ENCODE assay signal across 8 cellular contexts in the genomic region with DNA sequence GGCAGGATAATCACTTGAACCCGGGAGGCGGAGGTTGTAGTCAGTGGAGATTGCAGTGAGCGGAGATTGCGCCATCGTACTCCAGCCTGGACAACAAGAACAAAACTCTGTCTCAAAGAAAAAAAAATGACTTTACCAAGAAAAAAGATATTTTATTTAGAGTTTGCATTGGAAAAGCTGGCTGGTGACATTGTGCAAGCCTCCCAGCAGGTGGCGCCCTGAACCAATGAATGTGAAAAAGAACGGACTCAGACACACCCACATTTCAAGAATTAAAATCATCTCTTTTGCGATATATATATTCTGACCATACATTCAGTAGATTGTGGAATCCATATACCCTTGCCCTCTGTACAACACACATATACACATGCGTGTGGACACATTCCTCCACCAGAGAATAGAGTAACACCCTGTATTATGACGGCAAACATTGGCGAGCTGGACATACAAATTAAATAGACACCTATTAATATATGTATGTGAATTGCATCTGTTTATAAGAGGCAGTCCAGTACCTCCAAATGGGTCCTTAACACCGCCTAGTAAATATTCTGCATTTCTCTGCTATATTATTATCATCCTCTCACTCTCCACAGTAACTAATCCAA. TPM values are rescaled to one million over a fixed set of nuclear protein-coding genes. Genes with fewer than 3 reads are reported as not detected.
A peak's percentile ranks its signal among the peaks of the same experiment; 100 is the strongest.
DNase-seq lines count a peak whose midpoint lies in the region; ATAC-seq, FAIRE-seq and TF ChIP-seq lines count a peak whose summit lies in the region.

No MANE protein-coding gene starts in this region.

- H3K36me3 Mint-ChIP-seq in activated T-cell treated with anti-CD3 and anti-CD28 coated beads, Interleukin-2, amount 50 U/mL, for 72 hours (ENCODE audit: insufficient read depth in 2 of 2), result no peaks in the 10 kb centered on the region

- H3K79me1 ChIP-seq in neuronal stem cell (ENCODE audit: low read depth, low read length), result no peaks in the 10 kb centered on the region

- TF ChIP-seq CTCF in D721Med (IDR thresholded peaks at IDR 0.05; ENCODE audit: insufficient read depth, missing control alignments) (peak; percentile 99), fibroblast of the aortic adventitia (IDR thresholded peaks at IDR 0.05; ENCODE audit: insufficient read depth, low read length) (peak; percentile 87)

- no peak overlapping the region for H3K23ac ChIP-seq in neuronal stem cell (ENCODE audit: low read depth, low read length, poor library complexity)

- peak; percentile 41 for FAIRE-seq in D721Med (lab: Jason Lieb, UNC)
- peak; percentile 67 for FAIRE-seq in RCC 7860 (lab: Jason Lieb, UNC)

- H3K4me3 ChIP-seq in fibroblast of the aortic adventitia (ENCODE audit: low read depth, low read length) (no peak overlapping the region), neuronal stem cell (ENCODE audit: low read length in 2 of 2) (no peak overlapping the region)

- no peaks in the 10 kb centered on the region for H3K36me3 ChIP-seq in neuronal stem cell (replicated peaks in 1 of 2; ENCODE audit: control insufficient read depth in 2 of 2, insufficient read depth in 2 of 2, low read length in 2 of 2)

- no peaks in the 10 kb centered on the region for H3K9me3 ChIP-seq in neuronal stem cell (replicated peaks in 1 of 2; ENCODE audit: control insufficient read depth in 2 of 2, insufficient read depth in 1 of 2, low read depth in 1 of 2, low read length in 2 of 2)

- DNase-seq in D721Med (ENCODE audit: insufficient read length, low spot score) (no peak), RCC 7860 (ENCODE audit: low spot score) (peak; percentile 11), fibroblast of the aortic adventitia (ENCODE audit: low read depth) (peak; percentile 72), neuronal stem cell (ENCODE audit: low spot score) (peak; percentile 57), superior temporal gyrus (ENCODE audit: extremely low spot score) (peak; percentile 85)
- peak; percentile 71 to 76 for DNase-seq in activated T-cell treated with anti-CD3 and anti-CD28 coated beads, Interleukin-2, amount 50 U/mL, for 72 hours

- no peaks in the 10 kb centered on the region for H3K4me1 ChIP-seq in neuronal stem cell (ENCODE audit: control insufficient read depth in 2 of 2, insufficient read depth in 1 of 2, low read depth in 1 of 2, low read length in 2 of 2)

- no peaks in the 10 kb centered on the region for H3K9me3 Mint-ChIP-seq in activated T-cell treated with anti-CD3 and anti-CD28 coated beads, Interleukin-2, amount 50 U/mL, for 72 hours

- H3K27ac ChIP-seq in neuronal stem cell (replicated peaks; ENCODE audit: low read length), result no peak overlapping the region

- H3K14ac ChIP-seq in neuronal stem cell (ENCODE audit: low read length), result no peak overlapping the region

- no peaks in the 10 kb centered on the region for H3K4me1 Mint-ChIP-seq in activated T-cell treated with anti-CD3 and anti-CD28 coated beads, Interleukin-2, amount 50 U/mL, for 72 hours (ENCODE audit: low read depth)

- H3K4ac ChIP-seq in neuronal stem cell (ENCODE audit: low read length), result no peak overlapping the region

- no peak overlapping the region for H3K4me3 Mint-ChIP-seq in activated T-cell treated with anti-CD3 and anti-CD28 coated beads, Interleukin-2, amount 50 U/mL, for 72 hours

- H2BK5ac ChIP-seq in neuronal stem cell (ENCODE audit: low read length), result no peak overlapping the region

- H4K8ac ChIP-seq in neuronal stem cell (ENCODE audit: low read depth, low read length), result no peak overlapping the region

- ATAC-seq in HG03342 (IDR thresholded peaks at IDR 0.05; ENCODE audit: unreplicated experiment) (peak; percentile 62), GM19395 (IDR thresholded peaks at IDR 0.05; ENCODE audit: unreplicated experiment) (no peak)
- peak; percentile 36 to 47 for ATAC-seq in activated T-cell treated with anti-CD3 and anti-CD28 coated beads, Interleukin-2, amount 50 U/mL, for 72 hours (replicated peaks in 1 of 2)

- no peak overlapping the region for H3K27ac Mint-ChIP-seq in activated T-cell treated with anti-CD3 and anti-CD28 coated beads, Interleukin-2, amount 50 U/mL, for 72 hours

- H3K9ac ChIP-seq in neuronal stem cell (ENCODE audit: low read depth, low read length, poor library complexity), result no peak overlapping the region

- H4K91ac ChIP-seq in neuronal stem cell (ENCODE audit: low read depth, low read length, poor library complexity), result no peak overlapping the region

- no peak overlapping the region for H3K4me2 ChIP-seq in neuronal stem cell (ENCODE audit: insufficient read depth, low read length, poor library complexity, severe bottlenecking)

- no peak overlapping the region for H2BK15ac ChIP-seq in neuronal stem cell (ENCODE audit: low read length)

- H2BK12ac ChIP-seq in neuronal stem cell (ENCODE audit: low read length), result no peak overlapping the region

- H2AK5ac ChIP-seq in neuronal stem cell (ENCODE audit: low read depth, low read length), result no peak overlapping the region

- no peak overlapping the region for H3K18ac ChIP-seq in neuronal stem cell (ENCODE audit: low read length)

- no peaks in the 10 kb centered on the region for H3K27me3 ChIP-seq in neuronal stem cell (ENCODE audit: control insufficient read depth in 3 of 3, insufficient read depth in 3 of 3, low read depth in 1 of 3, low read length in 3 of 3)

- H2BK120ac ChIP-seq in neuronal stem cell (ENCODE audit: low read depth, low read length), result no peak overlapping the region

- peaks cover 15% of the 10 kb centered on the region for H3K27me3 Mint-ChIP-seq in activated T-cell treated with anti-CD3 and anti-CD28 coated beads, Interleukin-2, amount 50 U/mL, for 72 hours (ENCODE audit: low read depth)

- H2AFZ ChIP-seq in neuronal stem cell (ENCODE audit: low read length), result no peak overlapping the region

- no CpG with 5 or more reads among the region's 12 CpGs for WGBS in neuronal stem cell (ENCODE audit: extremely low coverage in 2 of 2, insufficient read length in 2 of 2, insufficient replicate concordance in 1 of 2), 2 donors

RNA-seq across cellular contexts. Expression of gene CADM3, which starts 39.0 kb away (rescaled TPM):
- not detected for total RNA-seq in activated T-cell treated with anti-CD3 and anti-CD28 coated beads, Interleukin-2, amount 50 U/mL, for 72 hours
- total RNA-seq in fibroblast of the aortic adventitia (ENCODE audit: low replicate concordance), result 6.0 TPM in 1 of 2 replicates, not detected in the other
- 8.9 TPM for polyA plus RNA-seq in neuronal stem cell (2013, experiment 1 of 2)
- polyA plus RNA-seq in neuronal stem cell (2013, experiment 2 of 2), result 9.2 TPM

RNA-seq across cellular contexts. Expression of gene AIM2, which starts 55.8 kb away (rescaled TPM):
- 100 to 1,000 TPM in 1 of 2 donors, 10 to 100 TPM in 1; 37.6 to 103 TPM for total RNA-seq in activated T-cell treated with anti-CD3 and anti-CD28 coated beads, Interleukin-2, amount 50 U/mL, for 72 hours
- total RNA-seq in fibroblast of the aortic adventitia (ENCODE audit: low replicate concordance), result not detected in 2 replicates
- polyA plus RNA-seq in neuronal stem cell (2013, experiment 1 of 2), result 2.2 TPM
- 2.1 TPM for polyA plus RNA-seq in neuronal stem cell (2013, experiment 2 of 2)

Comparison
In these comparisons a context has a peak if more than half of its experiments do, and no peak if none do; other contexts are left out.
1. RNA of gene AIM2, which starts 55.8 kb away (total RNA-seq): 37.6 to 103 TPM in activated T-cell treated with anti-CD3 and anti-CD28 coated beads, Interleukin-2, amount 50 U/mL, for 72 hours; not detected in fibroblast of the aortic adventitia; every median in the first group is over 10 times any median in the second.